In genomic region chr17:20155258-20156195, GRCh38 we compare ENCODE assay signal across 8 cellular contexts.
DNase-seq lines count a peak whose midpoint lies in the region; ATAC-seq and TF ChIP-seq lines count a peak whose summit lies in the region.

No MANE protein-coding gene starts in this region.

- no peak overlapping the region for H3K27ac ChIP-seq in CD8-positive, alpha-beta memory T cell (ENCODE audit: low read depth, low read length)
- H3K27ac ChIP-seq in endodermal cell (ENCODE audit: low read depth, low read length): peak overlapping the region; percentile 90
- peak overlapping the region; percentile 93 for H3K27ac ChIP-seq in mesendoderm (ENCODE audit: low read depth, low read length)

- H2AK5ac ChIP-seq in mesendoderm (ENCODE audit: low read length): no peak overlapping the region

- peak overlapping the region; percentile 94 for H3K56ac ChIP-seq in mesendoderm (ENCODE audit: low read length)

- peaks cover 14% of the 10 kb centered on the region for H3K79me1 ChIP-seq in mesendoderm (ENCODE audit: low read length)

- peaks cover 4 to 7% (median 6%) of the 10 kb centered on the region in 3 donors for H3K4me1 Mint-ChIP-seq in CD8-positive, alpha-beta memory T cell
- H3K4me1 Mint-ChIP-seq in endodermal cell: peaks cover 8% of the 10 kb centered on the region

- WGBS in endodermal cell (ENCODE audit: insufficient coverage in 1 of 2, insufficient read length in 1 of 2), 2 experiments: 14 to 20% methylated on average over 38 to 69 of the region's 69 CpGs
- no CpG with 5 or more reads among the region's 69 CpGs for WGBS in mesendoderm (ENCODE audit: extremely low coverage, insufficient coverage, low lambda C conversion rate)

- no peak for TF ChIP-seq CTCF in endodermal cell (conservative IDR thresholded peaks at IDR 0.05)

- POLR2A ChIA-PET in CD8-positive, alpha-beta memory T cell (lab: Charles Lee): no interaction called here

- H3K9ac ChIP-seq in endodermal cell (ENCODE audit: extremely low read depth, low read length, poor library complexity, severe bottlenecking): peak overlapping the region; percentile 86
- H3K9ac ChIP-seq in mesendoderm (ENCODE audit: low read length): peak overlapping the region; percentile 66

- no peak overlapping the region for H4K8ac ChIP-seq in mesendoderm (ENCODE audit: low read depth, low read length)

- no peaks in the 10 kb centered on the region for H3K27me3 ChIP-seq in CD8-positive, alpha-beta memory T cell (ENCODE audit: insufficient read depth, low read length, poor library complexity, severe bottlenecking)
- H3K27me3 ChIP-seq in endodermal cell (ENCODE audit: control insufficient read depth, insufficient read depth, low read length, poor library complexity, severe bottlenecking) (peaks cover 24% of the 10 kb centered on the region), mesendoderm (ENCODE audit: insufficient read depth, low read length, poor library complexity) (no peaks in the 10 kb centered on the region)

- H2BK120ac ChIP-seq in mesendoderm (ENCODE audit: low read depth, low read length): no peak overlapping the region

- no peaks in the 10 kb centered on the region for H3K36me3 ChIP-seq in CD8-positive, alpha-beta memory T cell (ENCODE audit: insufficient read depth, low read length)
- H3K36me3 ChIP-seq in endodermal cell (ENCODE audit: control insufficient read depth, insufficient read depth, low read length) (no peaks in the 10 kb centered on the region), mesendoderm (ENCODE audit: control insufficient read depth, insufficient read depth, low read length) (no peaks in the 10 kb centered on the region)

- H3K36me3 Mint-ChIP-seq in CD8-positive, alpha-beta memory T cell: no peaks in the 10 kb centered on the region
- no peaks in the 10 kb centered on the region for H3K36me3 Mint-ChIP-seq in endodermal cell (ENCODE audit: low read depth)

- no peaks in the 10 kb centered on the region for H3K9me3 Mint-ChIP-seq in CD8-positive, alpha-beta memory T cell
- no peaks in the 10 kb centered on the region for H3K9me3 Mint-ChIP-seq in endodermal cell

- H4K5ac ChIP-seq in mesendoderm (ENCODE audit: low read length): no peak overlapping the region

- H3K4ac ChIP-seq in mesendoderm (ENCODE audit: low read depth, low read length): peak overlapping the region; percentile 49

- peak overlapping the region; percentile 46 for H3K18ac ChIP-seq in mesendoderm (ENCODE audit: low read length)

- no peak overlapping the region for H2BK15ac ChIP-seq in mesendoderm (replicated peaks; ENCODE audit: low read depth)

- H3K4me1 ChIP-seq in CD8-positive, alpha-beta memory T cell (ENCODE audit: insufficient read depth, low read length): peaks cover 16% of the 10 kb centered on the region
- no peaks in the 10 kb centered on the region for H3K4me1 ChIP-seq in endodermal cell (ENCODE audit: control insufficient read depth, insufficient read depth, low read length)
- H3K4me1 ChIP-seq in mesendoderm (ENCODE audit: control insufficient read depth, low read depth, low read length): no peaks in the 10 kb centered on the region

- peak overlapping the region; percentile 57 for H3K4me3 ChIP-seq in CD8-positive, alpha-beta memory T cell (ENCODE audit: low read length)
- peak overlapping the region; percentile 97 for H3K4me3 ChIP-seq in endodermal cell (ENCODE audit: low read length)
- peak overlapping the region; percentile 31 for H3K4me3 ChIP-seq in mesendoderm (ENCODE audit: low read length)

- peaks cover 4 to 5% of the 10 kb centered on the region in 2 donors for H3K27me3 Mint-ChIP-seq in CD8-positive, alpha-beta memory T cell
- peaks cover 12% of the 10 kb centered on the region for H3K27me3 Mint-ChIP-seq in endodermal cell (ENCODE audit: insufficient read depth)

- peak overlapping the region; percentile 74 for H2BK5ac ChIP-seq in mesendoderm (ENCODE audit: low read length)

- no peak overlapping the region for H3K4me3 Mint-ChIP-seq in CD8-positive, alpha-beta memory T cell
- H3K4me3 Mint-ChIP-seq in endodermal cell: no peak overlapping the region

- peak overlapping the region; percentile 42 for H3K4me2 ChIP-seq in mesendoderm (ENCODE audit: low read length)

- H3K27ac Mint-ChIP-seq in CD8-positive, alpha-beta memory T cell: peak overlapping the region in 1 of 8 donors; percentile 84
- no peak overlapping the region for H3K27ac Mint-ChIP-seq in endodermal cell

- peaks cover 24% of the 10 kb centered on the region for H3K79me2 ChIP-seq in mesendoderm (ENCODE audit: control insufficient read depth, insufficient read depth, low read length)

- H3K23ac ChIP-seq in mesendoderm (ENCODE audit: low read length): no peak overlapping the region

- peak; percentile 94 for ATAC-seq in GM19463 (IDR thresholded peaks at IDR 0.05; ENCODE audit: unreplicated experiment)

- CTCF ChIA-PET in CD8-positive, alpha-beta memory T cell (lab: Charles Lee): no interaction called here

- DNase-seq in CD8-positive, alpha-beta memory T cell: peak; percentile 93 to 96 (median 95)
- DNase-seq in HK-2 (ENCODE audit: unreplicated experiment) (peak; percentile 99), NOMO-1 (lab: John Stamatoyannopoulos, UW; ENCODE audit: unreplicated experiment in 2 of 2) (peak; percentile 93 to 98), endodermal cell (peak; percentile 100), mesendoderm (peak; percentile 99)
- peak; percentile 83 for DNase-seq in activated CD8-positive, alpha-beta memory T cell treated with anti-CD3 and anti-CD28 coated beads, Interleukin-2, amount 50 U/mL, for 1 hour (ENCODE audit: extremely low read depth)
- DNase-seq in stimulated activated CD8-positive, alpha-beta memory T cell treated with anti-CD3 and anti-CD28 coated beads, Interleukin-12 subunit alpha, Interleukin-12 subunit beta, amount 100 ng/mL, for 24 hours (ENCODE audit: extremely low read depth): peak; percentile 93

- no peaks in the 10 kb centered on the region for H3K9me3 ChIP-seq in CD8-positive, alpha-beta memory T cell (ENCODE audit: low read length)
- H3K9me3 ChIP-seq in endodermal cell (ENCODE audit: control insufficient read depth, low read length): no peaks in the 10 kb centered on the region

Comparison
In these comparisons a context has a peak if more than half of its experiments do, and no peak if none do; other contexts are left out.
1. H3K4me3 ChIP-seq: peak in every context shown above with its lines; median percentile 97 in endodermal cell; 57 in CD8-positive, alpha-beta memory T cell; 31 in mesendoderm.